Comparison of ENCODE assay signal across 9 cellular contexts in the genomic region with DNA sequence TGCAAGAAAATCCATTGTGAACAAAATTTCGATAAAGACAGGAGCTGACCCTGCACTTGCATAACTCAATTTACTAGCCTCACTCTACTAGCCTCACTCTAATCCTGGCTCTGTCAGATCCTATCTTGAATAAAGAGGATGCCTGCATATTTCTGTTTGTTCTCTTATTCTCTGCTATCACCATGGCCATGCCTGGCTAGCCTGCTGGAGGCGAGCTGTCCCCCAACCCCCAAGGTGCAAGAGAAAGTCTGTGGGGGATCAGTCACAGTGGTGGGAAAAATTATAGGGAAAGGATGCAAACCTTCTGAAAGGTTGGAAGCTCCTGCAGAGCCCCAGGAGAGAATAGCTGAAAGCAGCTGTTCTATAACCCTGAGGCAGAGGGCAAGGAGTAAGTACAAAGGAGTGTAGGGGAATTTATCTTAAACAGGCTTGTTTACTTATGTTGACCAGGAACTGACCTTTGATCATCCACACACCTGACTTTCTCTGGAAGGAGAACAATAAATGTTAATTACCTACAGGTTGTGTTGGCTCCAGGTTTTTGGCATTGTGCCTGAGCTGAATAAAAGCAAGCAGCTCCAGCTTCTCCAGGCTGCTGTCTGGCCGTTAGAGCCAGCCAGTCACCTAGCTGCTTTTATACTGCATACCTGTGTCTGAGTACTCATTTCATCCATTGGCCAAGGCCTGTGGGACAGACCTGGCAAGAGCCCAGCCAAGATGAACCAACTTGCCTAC.
DNase-seq lines count a peak whose midpoint lies in the region; ATAC-seq and TF ChIP-seq lines count a peak whose summit lies in the region.
"Had no signal": no experiment of that assay in that cellular context is flagged by ENCODE, and none has a peak within 500 bp of the region (broad histone marks: within the 10 kb centered on the region; RNA-seq: fewer than 3 reads in every experiment).

No MANE protein-coding gene starts in this region.

- H3K9me3 ChIP-seq in mucosa of rectum (ENCODE audit: control insufficient read depth in 2 of 2, low read length in 2 of 2) (no peaks in the 10 kb centered on the region), heart right ventricle (no peaks in the 10 kb centered on the region)

- no peak overlapping the region for H3K4me3 Mint-ChIP-seq in natural killer cell
- H3K4me3 Mint-ChIP-seq: naive thymus-derived CD4-positive, alpha-beta T cell had no signal

- no peaks in the 10 kb centered on the region for H3K27me3 ChIP-seq in mucosa of rectum (ENCODE audit: control insufficient read depth in 2 of 2, insufficient read depth in 2 of 2, low read length in 2 of 2)
- peaks cover 0 to 25% (median 6%) of the 10 kb centered on the region in 7 donors for H3K27me3 ChIP-seq in heart right ventricle

- WGBS in heart right ventricle, 2 donors, result 61 to 64% methylated on average over 3 of the region's 3 CpGs

- in situ Hi-C loops in G401 (cut with HindIII; ENCODE audit: low sequenced_read_pairs), result no loop called here

- H3K4me3 ChIP-seq in mucosa of rectum (ENCODE audit: low read length in 2 of 2) (peak overlapping the region; percentile 14 to 20), heart right ventricle (no peak overlapping the region)

- intact Hi-C loops in heart right ventricle (cut with DNase I) (loop anchor here in 4 of 10 donors (10.0 kb wide), 2 partner anchors 882 to 1052 kb away; a partner anchor contains a TSS), natural killer cell (cut with micrococcal nuclease) (no loop called here)

- H3K27ac Mint-ChIP-seq in natural killer cell, result no peak overlapping the region
- H3K27ac Mint-ChIP-seq: naive thymus-derived CD4-positive, alpha-beta T cell had no signal

- H3K36me3 Mint-ChIP-seq in natural killer cell, result no peaks in the 10 kb centered on the region

- no peak for TF ChIP-seq CTCF in heart right ventricle (IDR thresholded peaks at IDR 0.05)
- TF ChIP-seq CTCF in natural killer cell (IDR thresholded peaks at IDR 0.05), result no peak

- DNase-seq in G401 (ENCODE audit: low spot score), result peak; percentile 60
- DNase-seq in NCI-H2227 (lab: John Stamatoyannopoulos, UW; ENCODE audit: unreplicated experiment), result peak; percentile 67
- peak; percentile 51 for DNase-seq in cerebellar cortex (ENCODE audit: low spot score)
- DNase-seq in activated CD4-positive, alpha-beta T cell treated with anti-CD3 and anti-CD28 coated beads for 1 hour, result no peak
- no peak for DNase-seq in heart right ventricle
- no peak for DNase-seq in natural killer cell
- DNase-seq: naive thymus-derived CD4-positive, alpha-beta T cell had no signal

- H3K4me1 ChIP-seq in mucosa of rectum (ENCODE audit: control insufficient read depth in 2 of 2, insufficient read depth in 2 of 2, low read length in 2 of 2) (peaks cover 13 to 24% of the 10 kb centered on the region in 2 donors), heart right ventricle (peaks cover 0 to 5% (median 0%) of the 10 kb centered on the region in 9 donors)

- H3K27ac ChIP-seq in mucosa of rectum (ENCODE audit: low read depth in 2 of 2, low read length in 2 of 2), result peak overlapping the region in 1 of 2 donors; percentile 34
- H3K27ac ChIP-seq in heart right ventricle, result no peak overlapping the region

- H3K36me3 ChIP-seq in mucosa of rectum (ENCODE audit: control insufficient read depth in 2 of 2, insufficient read depth in 2 of 2, low read length in 2 of 2), result no peaks in the 10 kb centered on the region
- H3K36me3 ChIP-seq in heart right ventricle, result no peaks in the 10 kb centered on the region

- H3K27me3 Mint-ChIP-seq in natural killer cell (ENCODE audit: low read depth in 2 of 2), result peaks cover 0 to 6% of the 10 kb centered on the region in 2 donors

- ATAC-seq in heart right ventricle, result no peak
- no peak for ATAC-seq in HG02970 (IDR thresholded peaks at IDR 0.05; ENCODE audit: low FRiP score, unreplicated experiment)
- ATAC-seq in natural killer cell, result no peak
- ATAC-seq: naive thymus-derived CD4-positive, alpha-beta T cell had no signal

- H3K9ac ChIP-seq in mucosa of rectum (ENCODE audit: low read depth in 1 of 2, low read length in 2 of 2), result no peak overlapping the region

- no peaks in the 10 kb centered on the region for H3K9me3 Mint-ChIP-seq in natural killer cell
- H3K9me3 Mint-ChIP-seq: naive thymus-derived CD4-positive, alpha-beta T cell had no signal

- peaks cover 11 to 13% of the 10 kb centered on the region in 2 donors for H3K4me1 Mint-ChIP-seq in natural killer cell

Comparison
In these comparisons a context has a peak if more than half of its experiments do, and no peak if none do; other contexts are left out.
1. DNase-seq: peak in G401 (single experiment), NCI-H2227 (single experiment) and cerebellar cortex (single experiment); none in activated CD4-positive, alpha-beta T cell treated with anti-CD3 and anti-CD28 coated beads for 1 hour (single experiment), heart right ventricle (0 of 2) and natural killer cell (single experiment).
2. H3K4me3 ChIP-seq: peak in mucosa of rectum (2 of 2); none in heart right ventricle (0 of 10).